ENCODE assay signal across 9 cellular contexts in the genomic region with DNA sequence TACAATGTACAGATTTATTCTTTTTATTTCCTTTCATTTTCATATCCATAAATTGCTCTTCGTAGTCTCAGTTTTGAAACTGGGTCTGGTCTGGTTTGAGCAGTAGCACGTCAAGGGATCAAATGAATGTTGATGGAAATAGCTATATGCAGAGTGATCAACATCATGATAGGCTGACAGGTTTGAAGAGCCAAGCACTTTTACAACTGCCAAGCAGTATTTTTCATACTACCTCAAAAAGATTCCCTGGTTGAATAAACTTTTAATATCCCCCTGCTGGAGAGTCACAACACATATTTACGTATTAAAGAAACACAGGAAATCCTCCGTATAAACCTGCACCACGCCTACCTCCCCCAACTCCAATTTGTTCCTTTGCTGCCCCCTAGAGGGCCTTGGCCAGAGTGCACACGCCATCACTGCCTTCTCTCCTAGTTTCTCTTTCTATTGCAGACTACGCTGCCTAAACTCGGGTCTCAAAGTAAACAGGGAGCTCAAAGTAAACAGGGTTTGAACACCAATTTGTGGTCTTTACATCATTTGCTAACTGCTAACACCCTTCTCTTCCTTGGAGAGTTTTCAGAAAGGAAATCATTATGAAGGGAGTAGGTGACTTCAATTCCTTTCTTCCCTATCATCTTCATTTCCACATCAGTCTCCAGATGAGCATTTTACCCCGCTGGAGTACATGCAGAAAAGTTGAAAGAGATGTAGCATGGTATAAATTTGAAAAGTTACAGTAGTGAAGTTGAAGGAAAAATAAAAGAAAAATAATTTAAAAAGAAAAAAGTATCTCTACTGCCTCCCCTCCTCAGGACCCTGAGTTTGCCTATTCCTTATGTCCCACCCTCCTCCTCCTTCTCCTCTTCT. TPM values are rescaled to one million over a fixed set of nuclear protein-coding genes. Genes with fewer than 3 reads are reported as not detected.
DNase-seq lines count a peak whose midpoint lies in the region; ATAC-seq lines count a peak whose summit lies in the region.
"Not testable (repeated sequence)": the region's sequence is repeated elsewhere in the genome, so short reads cannot be mapped to it uniquely, and the experiment has no call there.
"Had no signal": no experiment of that assay in that cellular context is flagged by ENCODE, and none has a peak within 500 bp of the region (broad histone marks: within the 10 kb centered on the region; RNA-seq: fewer than 3 reads in every experiment).

No MANE protein-coding gene starts in this region.

- peak; percentile 1 for DNase-seq in RPMI8226
- DNase-seq in central memory CD4-positive, alpha-beta T cell = peak; percentile 27
- not testable (repeated sequence) for DNase-seq in left lobe of liver (ENCODE audit: low spot score); stimulated activated naive CD8-positive, alpha-beta T cell treated with anti-CD3 and anti-CD28 coated beads, Interleukin-15, Interleukin-2, amounts not matched to agents 100 U/mL and 50 U/mL, for 24 hours

- ATAC-seq in GM18520 (IDR thresholded peaks at IDR 0.05; ENCODE audit: unreplicated experiment) (peak; percentile 92), GM21390 (IDR thresholded peaks at IDR 0.05; ENCODE audit: unreplicated experiment) (peak; percentile 100), HG02870 (IDR thresholded peaks at IDR 0.05; ENCODE audit: unreplicated experiment) (peak; percentile 99), HG03442 (IDR thresholded peaks at IDR 0.05; ENCODE audit: unreplicated experiment) (peak; percentile 100), left lobe of liver (peak; percentile 92)
- ATAC-seq in stimulated activated naive CD8-positive, alpha-beta T cell treated with anti-CD3 and anti-CD28 coated beads, Interleukin-15, Interleukin-2, amounts not matched to agents 100 U/mL and 50 U/mL, for 24 hours = peak; percentile 71

RNA-seq across cellular contexts. Expression of a gene that starts 8.3 kb away (rescaled TPM):
- 0.03 TPM for total RNA-seq in left lobe of liver
- total RNA-seq: activated T-helper 2 cell treated with anti-CD3 and anti-CD28 coated beads, Interferon-gamma antibody, Interleukin-2, Interleukin-4, amounts not matched to agents 10 μg/mL and 5 μg/mL and 100 μg/mL, durations not matched to agents 14 hours and 24 hours and 36 hours had no signal
